8 cellular contexts compared by ENCODE assay signal in genomic region chr16:24540575-24541240, GRCh38. TPM values are rescaled to one million over a fixed set of nuclear protein-coding genes. Genes with fewer than 3 reads are reported as not detected.
A peak's percentile ranks its signal among the peaks of the same experiment; 100 is the strongest.
DNase-seq lines count a peak whose midpoint lies in the region; ATAC-seq and TF ChIP-seq lines count a peak whose summit lies in the region.

No MANE protein-coding gene starts in this region.

- H3K36me3 ChIP-seq in neural cell (ENCODE audit: insufficient read depth, low read length) = no peaks in the 10 kb centered on the region

- H3K4me3 Mint-ChIP-seq in CD4-positive, alpha-beta T cell = peak overlapping the region; percentile 95
- peak overlapping the region; percentile 96 for H3K4me3 Mint-ChIP-seq in T-helper 2 cell treated with Interferon-gamma antibody and Interleukin-4, amounts not matched to agents 5 μg/mL and 100 μg/mL, for 36 hours

- H4K20me1 ChIP-seq in neural cell (ENCODE audit: insufficient read depth) = peaks cover 20% of the 10 kb centered on the region

- H3K9ac ChIP-seq in neural cell (ENCODE audit: low read length) = peak overlapping the region; percentile 99

- DNase-seq in CD4-positive, alpha-beta T cell = peak in 3 of 10 experiments; percentile 1 to 13 (median 3)
- DNase-seq in HK-2 (ENCODE audit: unreplicated experiment) (peak; percentile 21), epithelial cell of proximal tubule (ENCODE audit: low read depth) (no peak), cerebellar nuclear complex (lab: John Stamatoyannopoulos, UW) (no peak)
- DNase-seq in T-helper 2 cell treated with Interferon-gamma antibody and Interleukin-4, amounts not matched to agents 5 μg/mL and 100 μg/mL, for 36 hours (ENCODE audit: low spot score) = peak; percentile 12

- H3K27ac Mint-ChIP-seq in CD4-positive, alpha-beta T cell = peak overlapping the region; percentile 100
- H3K27ac Mint-ChIP-seq in T-helper 2 cell treated with Interferon-gamma antibody and Interleukin-4, amounts not matched to agents 5 μg/mL and 100 μg/mL, for 36 hours = peak overlapping the region; percentile 96

- TF ChIP-seq CTCF in CD4-positive, alpha-beta T cell (IDR thresholded peaks at IDR 0.05) = no peak
- TF ChIP-seq CTCF in epithelial cell of proximal tubule (conservative IDR thresholded peaks at IDR 0.05; ENCODE audit: low read depth, low read length) (no peak), neural cell (IDR thresholded peaks at IDR 0.05; ENCODE audit: poor library complexity, severe bottlenecking) (no peak)

- H3K9me3 Mint-ChIP-seq in CD4-positive, alpha-beta T cell = no peaks in the 10 kb centered on the region
- H3K9me3 Mint-ChIP-seq in T-helper 2 cell treated with Interferon-gamma antibody and Interleukin-4, amounts not matched to agents 5 μg/mL and 100 μg/mL, for 36 hours = no peaks in the 10 kb centered on the region

- no peak for TF ChIP-seq EP300 in neural cell (conservative IDR thresholded peaks at IDR 0.05; ENCODE audit: poor library complexity, severe bottlenecking)

- H3K9me3 ChIP-seq in CD4-positive, alpha-beta T cell (ENCODE audit: control insufficient read depth, low read length) = no peaks in the 10 kb centered on the region
- H3K9me3 ChIP-seq in neural cell (ENCODE audit: low read length) = no peaks in the 10 kb centered on the region

- no peaks in the 10 kb centered on the region for H3F3A ChIP-seq in neural cell (ENCODE audit: insufficient read depth, low read length, poor library complexity, severe bottlenecking)

- peaks cover 58% of the 10 kb centered on the region for H3K36me3 Mint-ChIP-seq in CD4-positive, alpha-beta T cell (ENCODE audit: low read depth)
- peaks cover 39% of the 10 kb centered on the region for H3K36me3 Mint-ChIP-seq in T-helper 2 cell treated with Interferon-gamma antibody and Interleukin-4, amounts not matched to agents 5 μg/mL and 100 μg/mL, for 36 hours (ENCODE audit: low read depth)

- TF ChIP-seq RAD21 in neural cell (conservative IDR thresholded peaks at IDR 0.05) = peak; percentile 9

- intact Hi-C loops in CD4-positive, alpha-beta T cell (cut with DNase I, micrococcal nuclease) = loop anchor here (5.0 kb wide), 3 partner anchors 197 to 717 kb away; partner anchors contain the start of genes LCMT1 (in 1 of the 2) and ZKSCAN2 (in 1 of the 2)

- H3K4me1 Mint-ChIP-seq in CD4-positive, alpha-beta T cell (ENCODE audit: low read depth) = peaks cover 68% of the 10 kb centered on the region
- H3K4me1 Mint-ChIP-seq in T-helper 2 cell treated with Interferon-gamma antibody and Interleukin-4, amounts not matched to agents 5 μg/mL and 100 μg/mL, for 36 hours (ENCODE audit: low read depth) = peaks cover 39% of the 10 kb centered on the region

- H2AFZ ChIP-seq in neural cell (ENCODE audit: low read depth, low read length) = no peak overlapping the region

- H3K4me3 ChIP-seq in epithelial cell of proximal tubule (ENCODE audit: low read depth, low read length) (peak overlapping the region; percentile 94), neural cell (ENCODE audit: low read length) (peak overlapping the region; percentile 93)

- POLR2A ChIA-PET in CD4-positive, alpha-beta T cell (lab: Charles Lee) = interaction anchor here (0.7 to 2.4 kb wide), 5 partner anchors 8 to 1391 kb away, joined by 3 to 11 read pairs (median 7); partner anchors contain the start of gene ARHGAP17

- CTCF ChIA-PET in CD4-positive, alpha-beta T cell (lab: Charles Lee) = interaction anchor here (0.9 kb wide), 1 partner anchor 36 kb away, joined by 3 read pairs; no protein-coding TSS in a partner anchor

- H3K27me3 ChIP-seq in CD4-positive, alpha-beta T cell (ENCODE audit: control insufficient read depth, insufficient read depth, low read length) = no peaks in the 10 kb centered on the region
- H3K27me3 ChIP-seq in neural cell (ENCODE audit: insufficient read depth, low read depth, low read length) = no peaks in the 10 kb centered on the region

- H3K27me3 Mint-ChIP-seq in CD4-positive, alpha-beta T cell = no peaks in the 10 kb centered on the region
- no peaks in the 10 kb centered on the region for H3K27me3 Mint-ChIP-seq in T-helper 2 cell treated with Interferon-gamma antibody and Interleukin-4, amounts not matched to agents 5 μg/mL and 100 μg/mL, for 36 hours (ENCODE audit: low read depth)

- H3K9me2 ChIP-seq in neural cell (ENCODE audit: insufficient read depth, low read length) = no peaks in the 10 kb centered on the region

- peak overlapping the region; percentile 95 for H3K27ac ChIP-seq in CD4-positive, alpha-beta T cell (ENCODE audit: low read depth, low read length)
- H3K27ac ChIP-seq in neural cell (ENCODE audit: low read length) = peak overlapping the region; percentile 98

- peak overlapping the region; percentile 82 for H3K4me2 ChIP-seq in neural cell (ENCODE audit: low read length)

- peaks cover 57% of the 10 kb centered on the region for H3K79me2 ChIP-seq in neural cell (replicated peaks; ENCODE audit: insufficient read depth, low read length)

- ATAC-seq in CD4-positive, alpha-beta T cell (ENCODE audit: poor library complexity) = no peak
- ATAC-seq in GM18502 (IDR thresholded peaks at IDR 0.05; ENCODE audit: poor library complexity, unreplicated experiment) = no peak
- ATAC-seq in GM21737 (IDR thresholded peaks at IDR 0.05; ENCODE audit: unreplicated experiment) = no peak

TF ChIP-seq in neural cell, 6 proteins besides CTCF, POLR2A, EP300 and RAD21:
- no peak for TF ChIP-seq REST (IDR thresholded peaks at IDR 0.05; ENCODE audit: borderline replicate concordance)
- TF ChIP-seq TAF1 (IDR thresholded peaks at IDR 0.05; ENCODE audit: low read depth) = no peak
- TF ChIP-seq POLR2AphosphoS5 (IDR thresholded peaks at IDR 0.05) = no peak
- TF ChIP-seq EZH2 (IDR thresholded peaks at IDR 0.05; ENCODE audit: borderline replicate concordance, insufficient read depth, low read length, poor library complexity, severe bottlenecking) = no peak
- no peak for TF ChIP-seq SMC3 (conservative IDR thresholded peaks at IDR 0.05; ENCODE audit: poor library complexity)
- TF ChIP-seq MXI1 (conservative IDR thresholded peaks at IDR 0.05; ENCODE audit: poor library complexity, severe bottlenecking) = no peak

RNA-seq across cellular contexts. Expression of gene RBBP6, which starts 1.3 kb away (rescaled TPM):
- total RNA-seq in CD4-positive, alpha-beta T cell = 100 to 1,000 TPM; 178 TPM
- 16.8 and 27.9 TPM in 2 replicates for total RNA-seq in epithelial cell of proximal tubule
- polyA plus RNA-seq in neural cell = 75.5 and 95.4 TPM in 2 replicates
- polyA minus RNA-seq in neural cell = 76.7 and 103 TPM in 2 replicates

Comparison
In these comparisons a context has a peak if more than half of its experiments do, and no peak if none do; other contexts are left out.
1. DNase-seq: peak in HK-2 (single experiment) and T-helper 2 cell treated with Interferon-gamma antibody and Interleukin-4, amounts not matched to agents 5 μg/mL and 100 μg/mL, for 36 hours (single experiment); none in epithelial cell of proximal tubule (single experiment) and cerebellar nuclear complex (0 of 2).